19 cellular contexts compared by ENCODE assay signal in genomic region chr10:89263531-89263930, GRCh38. TPM values are rescaled to one million over a fixed set of nuclear protein-coding genes. Genes with fewer than 3 reads are reported as not detected.
"Had no signal": no experiment of that assay in that cellular context is flagged by ENCODE, and none has a peak within 500 bp of the region (broad histone marks: within the 10 kb centered on the region; RNA-seq: fewer than 3 reads in every experiment).

No MANE protein-coding gene starts in this region.

- ATAC-seq: left cardiac atrium; naive thymus-derived CD8-positive, alpha-beta T cell; psoas muscle had no signal

- H3K27ac ChIP-seq: esophagus muscularis mucosa, psoas muscle, testis had no signal

- H3K9me3 Mint-ChIP-seq: activated T-cell treated with anti-CD3 and anti-CD28 coated beads, Interleukin-2, amount 50 U/mL, for 24 hours; immature natural killer cell had no signal

- FAIRE-seq: urothelium cell line had no signal

- H3K36me3 ChIP-seq: esophagus muscularis mucosa had no signal

- DNase-seq: activated CD4-positive, alpha-beta T cell treated with anti-CD3 and anti-CD28 coated beads, Interleukin-2, amount 50 U/mL, for 1 hour; activated CD4-positive, CD25-positive, alpha-beta regulatory T cell; activated gamma-delta T cell; activated T-cell treated with anti-CD3 and anti-CD28 coated beads, Interleukin-2, amount 50 U/mL, for 24 hours; amygdala; glutamatergic neuron; immature natural killer cell; left cardiac atrium; naive thymus-derived CD8-positive, alpha-beta T cell; nucleus accumbens; psoas muscle; stimulated activated CD4-positive, alpha-beta T cell treated with anti-CD3 and anti-CD28 coated beads, Interleukin-2, amount 100 ng/mL, for 48 hours; stimulated activated naive CD4-positive, alpha-beta T cell treated with Interleukin-2 at 50 U/mL for 16 hours; testis had no signal

- H3K4me3 Mint-ChIP-seq: activated naive CD8-positive, alpha-beta T cell; activated T-cell treated with anti-CD3 and anti-CD28 coated beads, Interleukin-2, amount 50 U/mL, for 24 hours; immature natural killer cell; naive thymus-derived CD8-positive, alpha-beta T cell had no signal

- H3K36me3 Mint-ChIP-seq: activated naive CD8-positive, alpha-beta T cell; naive thymus-derived CD8-positive, alpha-beta T cell had no signal

- H3K4me3 ChIP-seq: esophagus muscularis mucosa, lung, psoas muscle, testis had no signal

- H3K9me3 ChIP-seq: esophagus muscularis mucosa, psoas muscle, testis had no signal

- H3K27me3 ChIP-seq: esophagus muscularis mucosa, testis had no signal

- H3K27ac Mint-ChIP-seq: activated naive CD8-positive, alpha-beta T cell; activated T-cell treated with anti-CD3 and anti-CD28 coated beads, Interleukin-2, amount 50 U/mL, for 24 hours; immature natural killer cell had no signal

RNA-seq across cellular contexts. Expression of gene CH25H, which starts 56.4 kb away (rescaled TPM):
- total RNA-seq: naive thymus-derived CD8-positive, alpha-beta T cell; T-helper 1 cell treated with Interleukin-12 subunit alpha and Interleukin-12 subunit beta and Interleukin-4 antibody, amounts not matched to agents 30 ng/mL and 1 ng/mL, for 36 hours had no signal
